8 cellular contexts compared by ENCODE assay signal in the genomic region with DNA sequence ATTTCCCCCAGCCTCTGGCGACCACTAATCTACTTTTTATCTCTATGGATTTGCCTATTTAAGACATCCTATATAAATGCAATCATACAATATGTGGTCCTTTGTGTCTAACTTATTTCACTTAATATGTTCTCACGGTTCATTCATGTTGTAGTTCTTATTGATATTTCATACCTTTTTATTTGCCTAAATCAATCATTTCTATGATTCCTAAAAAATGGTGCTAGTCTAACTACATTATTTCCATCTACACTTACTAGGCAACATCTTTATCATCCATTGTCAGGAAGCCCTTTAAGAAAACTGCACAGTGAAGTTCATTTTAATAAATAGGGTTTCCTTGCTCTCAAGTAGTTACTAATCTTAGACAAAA. TPM values are rescaled to one million over a fixed set of nuclear protein-coding genes. Genes with fewer than 3 reads are reported as not detected.
DNase-seq lines count a peak whose midpoint lies in the region; ATAC-seq and TF ChIP-seq lines count a peak whose summit lies in the region.

No MANE protein-coding gene starts in this region.

- intact Hi-C loops in prostate gland (cut with DNase I) = loop anchor here (10.0 kb wide), 1 partner anchor 71 kb away; a partner anchor contains a TSS

- peaks cover under 1% of the 10 kb centered on the region for H3K36me3 ChIP-seq in effector memory CD4-positive, alpha-beta T cell (ENCODE audit: control insufficient read depth, insufficient read depth, low read length)
- H3K36me3 ChIP-seq in prostate gland = no peaks in the 10 kb centered on the region

- TF ChIP-seq CTCF in prostate gland (IDR thresholded peaks at IDR 0.05) = no peak

- H3K4me1 ChIP-seq in effector memory CD4-positive, alpha-beta T cell (ENCODE audit: control insufficient read depth, insufficient read depth, low read length, poor library complexity, severe bottlenecking) = peaks cover 13% of the 10 kb centered on the region
- H3K4me1 ChIP-seq in prostate gland (replicated peaks) = peaks cover 4% of the 10 kb centered on the region

- no peak for TF ChIP-seq POLR2A in prostate gland (IDR thresholded peaks at IDR 0.05)

- WGBS in prostate gland = 21% methylated on average over 2 of the region's 2 CpGs

- H3K27me3 ChIP-seq in effector memory CD4-positive, alpha-beta T cell (replicated peaks; ENCODE audit: control insufficient read depth, insufficient read depth, low read length, poor library complexity, severe bottlenecking) = no peaks in the 10 kb centered on the region
- H3K27me3 ChIP-seq in prostate gland (replicated peaks; ENCODE audit: insufficient read depth) = no peaks in the 10 kb centered on the region

- H3K4me3 ChIP-seq in effector memory CD4-positive, alpha-beta T cell (ENCODE audit: insufficient read depth, low read depth, low read length, poor library complexity, severe bottlenecking) = peak overlapping the region; percentile 94
- H3K4me3 ChIP-seq in prostate gland = peak overlapping the region; percentile 79 to 96

- peak overlapping the region; percentile 92 for H3K27ac ChIP-seq in effector memory CD4-positive, alpha-beta T cell (ENCODE audit: insufficient read depth, low read length, poor library complexity, severe bottlenecking)
- H3K27ac ChIP-seq in prostate gland = peak overlapping the region; percentile 95 to 97

- no peaks in the 10 kb centered on the region for H3K9me3 ChIP-seq in effector memory CD4-positive, alpha-beta T cell (ENCODE audit: control insufficient read depth, low read length)
- no peaks in the 10 kb centered on the region for H3K9me3 ChIP-seq in prostate gland

- DNase-seq in KG1 (lab: John Stamatoyannopoulos, UW) (peak; percentile 63), prostate gland (ENCODE audit: low spot score) (no peak), DMS53 treated with DMSO at 0.1 percent for 48 hours (lab: John Stamatoyannopoulos, UW; ENCODE audit: unreplicated experiment) (no peak), activated gamma-delta T cell treated with Interleukin-2 at 50 U/mL for 16 hours (no peak), NCI-H1694 treated with DMSO at 0.1 percent for 48 hours (lab: John Stamatoyannopoulos, UW) (no peak), mesenteric fat pad (ENCODE audit: low spot score) (no peak)
- no peak for DNase-seq in effector memory CD4-positive, alpha-beta T cell

- ATAC-seq in GM18858 (IDR thresholded peaks at IDR 0.05; ENCODE audit: unreplicated experiment) = peak; percentile 3

RNA-seq across cellular contexts. Expression of a gene that starts 0.4 kb away (rescaled TPM):
- 10 to 100 TPM; 29.0 to 40.0 TPM for total RNA-seq in prostate gland
- 35.2 TPM for total RNA-seq in mesenteric fat pad
